ENCODE assay signal across 29 cellular contexts in the genomic region with DNA sequence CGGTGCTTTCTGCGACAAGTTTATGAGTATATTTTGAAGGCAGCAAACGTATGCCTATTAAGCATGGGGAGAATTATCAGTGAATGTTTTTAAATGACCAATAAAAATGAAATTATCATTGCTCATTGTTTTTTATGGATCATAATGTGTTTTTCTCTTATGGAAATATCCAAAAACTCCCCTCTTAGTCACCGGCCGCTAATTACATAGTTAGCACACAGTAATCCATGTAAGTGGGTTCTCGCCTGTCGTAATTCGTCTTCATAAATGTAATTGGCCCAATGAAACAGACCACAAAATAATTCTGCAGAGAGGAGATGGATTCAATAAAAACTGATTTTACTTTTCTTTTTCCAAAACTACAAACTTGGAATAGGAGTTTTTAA.
"Had no signal": no experiment of that assay in that cellular context is flagged by ENCODE, and none has a peak within 500 bp of the region (broad histone marks: within the 10 kb centered on the region; RNA-seq: fewer than 3 reads in every experiment).

No MANE protein-coding gene starts in this region.

- H3K9me3 ChIP-seq: ascending aorta, breast epithelium, esophagus muscularis mucosa, gastrocnemius medialis, heart left ventricle had no signal

- H3K36me3 ChIP-seq: ascending aorta, breast epithelium, cardiac muscle cell, esophagus muscularis mucosa, gastrocnemius medialis, heart left ventricle, WERI-Rb-1 had no signal

- H3K27ac ChIP-seq: ascending aorta, breast epithelium, cardiac muscle cell, coronary artery, esophagus muscularis mucosa, foreskin keratinocyte, gastrocnemius medialis, heart left ventricle, WERI-Rb-1 had no signal

- H3K27me3 ChIP-seq: ascending aorta, breast epithelium, foreskin keratinocyte, gastrocnemius medialis had no signal

- H3K4me3 ChIP-seq: ascending aorta, breast epithelium, cardiac muscle cell, coronary artery, dorsolateral prefrontal cortex, esophagus muscularis mucosa, gastrocnemius medialis, heart left ventricle had no signal

- H3K4me1 ChIP-seq: ascending aorta, breast epithelium, esophagus muscularis mucosa, foreskin keratinocyte, gastrocnemius medialis, heart left ventricle had no signal

- DNase-seq: activated CD4-positive, alpha-beta memory T cell treated with anti-CD3 and anti-CD28 coated beads, Interleukin-2, amount 10 ng/mL, durations not matched to agents 7 days and 5 days; activated CD4-positive, alpha-beta T cell treated with anti-CD3 and anti-CD28 coated beads for 36 hours; activated CD4-positive, alpha-beta T cell treated with anti-CD3 and anti-CD28 coated beads, Interleukin-2, amount 10 ng/mL, durations not matched to agents 24 days and 14 days; activated CD4-positive, CD25-positive, alpha-beta regulatory T cell; activated CD4-positive, CD25-positive, alpha-beta regulatory T cell treated with anti-CD3 and anti-CD28 coated beads, Interleukin-2, amount 50 U/mL, for 72 hours; activated CD8-positive, alpha-beta memory T cell treated with anti-CD3 and anti-CD28 coated beads, Interleukin-2, amount 50 U/mL, for 48 hours; activated gamma-delta T cell; activated naive CD4-positive, alpha-beta T cell; activated naive CD4-positive, alpha-beta T cell treated with anti-CD3 and anti-CD28 coated beads, Interleukin-2, amount 10 ng/mL, durations not matched to agents 7 days and 5 days; activated naive CD8-positive, alpha-beta T cell treated with anti-CD3 and anti-CD28 coated beads, Interleukin-2, amount 10 ng/mL, durations not matched to agents 7 days and 5 days; activated T-cell treated with anti-CD3 and anti-CD28 coated beads for 4 hours; activated T-cell treated with anti-CD3 and anti-CD28 coated beads, Interleukin-2, amount 50 U/mL, for 24 hours; activated T-cell treated with anti-CD3 and anti-CD28 coated beads, Interleukin-2, amount 50 U/mL, for 72 hours; central memory CD4-positive, alpha-beta T cell; effector memory CD4-positive, alpha-beta T cell; foreskin keratinocyte; gastrocnemius medialis; glutamatergic neuron; heart left ventricle; T-helper 17 cell; T1000; WERI-Rb-1 had no signal

- ATAC-seq: activated CD4-positive, alpha-beta T cell treated with anti-CD3 and anti-CD28 coated beads for 36 hours; activated naive CD4-positive, alpha-beta T cell treated with anti-CD3 and anti-CD28 coated beads, Interleukin-2, amount 50 U/mL, for 72 hours; activated T-cell treated with anti-CD3 and anti-CD28 coated beads, Interleukin-2, amount 50 U/mL, for 72 hours; foreskin keratinocyte; gastrocnemius medialis; heart left ventricle; T-helper 17 cell had no signal
